In genomic region chr18:49112664-49113063, GRCh38 we compare ENCODE assay signal across 8 cellular contexts.
"Had no signal": no experiment of that assay in that cellular context is flagged by ENCODE, and none has a peak within 500 bp of the region (broad histone marks: within the 10 kb centered on the region; RNA-seq: fewer than 3 reads in every experiment).

No MANE protein-coding gene starts in this region.

- H3K4me3 ChIP-seq: GM23248, HAP-1 had no signal

- H3K4me1 Mint-ChIP-seq: IgD-negative memory B cell had no signal

- H3K9ac ChIP-seq: GM23248 had no signal

- H3K27me3 Mint-ChIP-seq: IgD-negative memory B cell had no signal

- H2AFZ ChIP-seq: GM23248 had no signal

- H3K27ac Mint-ChIP-seq: HFFc6, IgD-negative memory B cell had no signal

- H3K9me3 ChIP-seq: HAP-1 had no signal

- H3K4me1 ChIP-seq: HAP-1 had no signal

- ATAC-seq: HCT116, HepG2 had no signal

- H3K36me3 ChIP-seq: HAP-1 had no signal

- FAIRE-seq: HepG2 had no signal

- DNase-seq: GM23248, HFFc6, KBM-7 had no signal

- H3K27ac ChIP-seq: GM23248, HL-60 had no signal

- H3K4me3 Mint-ChIP-seq: HFFc6, IgD-negative memory B cell had no signal
